In genomic region chr1:243495032-243495431, GRCh38 we compare ENCODE assay signal across 15 cellular contexts.
A peak's percentile ranks its signal among the peaks of the same experiment; 100 is the strongest.
DNase-seq lines count a peak whose midpoint lies in the region; ATAC-seq and TF ChIP-seq lines count a peak whose summit lies in the region.
"Had no signal": no experiment of that assay in that cellular context is flagged by ENCODE, and none has a peak within 500 bp of the region (broad histone marks: within the 10 kb centered on the region; RNA-seq: fewer than 3 reads in every experiment).

No MANE protein-coding gene starts in this region.

- H3K4me1 ChIP-seq in esophagus squamous epithelium: peaks cover 0 to 36% (median 11%) of the 10 kb centered on the region in 3 donors
- peaks cover 4 to 49% (median 14%) of the 10 kb centered on the region in 4 donors for H3K4me1 ChIP-seq in stomach

- peaks cover 0 to 42% (median 0%) of the 10 kb centered on the region in 3 donors for H3K36me3 ChIP-seq in esophagus squamous epithelium
- peaks cover 0 to 33% (median 29%) of the 10 kb centered on the region in 4 donors for H3K36me3 ChIP-seq in stomach

- H3K9me3 ChIP-seq in esophagus squamous epithelium (no peaks in the 10 kb centered on the region), stomach (no peaks in the 10 kb centered on the region)

- peaks cover 31% of the 10 kb centered on the region for H3K4me1 Mint-ChIP-seq in CD14-positive monocyte

- H3K27ac ChIP-seq in esophagus squamous epithelium (peak overlapping the region; percentile 60 to 92 (median 78)), stomach (peak overlapping the region in 4 of 5 donors; percentile 78 to 88 (median 88))
- H3K27ac ChIP-seq: C4-2B, parathyroid adenoma had no signal

- peaks cover 17 to 46% of the 10 kb centered on the region in 2 donors for H3K36me3 Mint-ChIP-seq in CD14-positive monocyte

- no peaks in the 10 kb centered on the region for H3K27me3 ChIP-seq in esophagus squamous epithelium
- no peaks in the 10 kb centered on the region for H3K27me3 ChIP-seq in stomach

- 79 to 80% methylated on average over 1 to 4 of the region's 14 CpGs for WGBS in esophagus squamous epithelium, 2 donors
- 93 to 96% (median 95%) methylated on average over 13 to 14 of the region's 14 CpGs for WGBS in stomach, 5 donors

- H3K4me3 ChIP-seq in NB4 (ENCODE audit: low read depth, low read length): no peak overlapping the region
- H3K4me3 ChIP-seq in esophagus squamous epithelium: no peak overlapping the region
- no peak overlapping the region for H3K4me3 ChIP-seq in stomach

- intact Hi-C loops in CD14-positive monocyte (cut with micrococcal nuclease): loop anchor here in 1 of 2 donors (10.0 kb wide), 1 partner anchor 140 kb away; no protein-coding TSS in a partner anchor
- intact Hi-C loops in esophagus squamous epithelium (cut with DNase I): no loop called here
- intact Hi-C loops in stomach (cut with DNase I; ENCODE audit: low total_unique reads): no loop called here

- DNase-seq in CD14-positive monocyte (ENCODE audit: low spot score): no peak
- peak; percentile 67 for DNase-seq in NB4 (ENCODE audit: low read depth)
- DNase-seq in esophagus squamous epithelium (lab: John Stamatoyannopoulos, UW): no peak
- no peak for DNase-seq in stomach
- no peak for DNase-seq in SKM-1 treated with dmso at 0.1 percent for 144 hours (lab: John Stamatoyannopoulos, UW; ENCODE audit: unreplicated experiment)
- DNase-seq in NCI-H2107 (lab: John Stamatoyannopoulos, UW): no peak
- DNase-seq: activated CD4-positive, alpha-beta T cell treated with anti-CD3 and anti-CD28 coated beads, Interleukin-2, amount 50 U/mL, for 4 hours; activated naive CD8-positive, alpha-beta T cell treated with anti-CD3 and anti-CD28 coated beads, Interleukin-2, amount 10 ng/mL, durations not matched to agents 7 days and 5 days; activated T-cell treated with anti-CD3 and anti-CD28 coated beads, Interleukin-2, amount 50 U/mL, for 72 hours; effector CD8-positive, alpha-beta T cell; NCI-H2081 treated with DMSO at 0.1 percent for 48 hours; stimulated activated naive CD4-positive, alpha-beta T cell had no signal

- peaks cover 0 to 3% (median 0%) of the 10 kb centered on the region in 7 donors for H3K9me3 Mint-ChIP-seq in CD14-positive monocyte
- H3K9me3 Mint-ChIP-seq: activated naive CD8-positive, alpha-beta T cell treated with anti-CD3 and anti-CD28 coated beads, Interleukin-2, amount 10 ng/mL, durations not matched to agents 7 days and 5 days; activated T-cell treated with anti-CD3 and anti-CD28 coated beads, Interleukin-2, amount 50 U/mL, for 72 hours had no signal

- no peak for ATAC-seq in HG03039 (IDR thresholded peaks at IDR 0.05; ENCODE audit: unreplicated experiment)
- ATAC-seq: activated T-cell treated with anti-CD3 and anti-CD28 coated beads, Interleukin-2, amount 50 U/mL, for 72 hours had no signal

- H3K27ac Mint-ChIP-seq in CD14-positive monocyte: peak overlapping the region; percentile 95 to 98 (median 98)
- H3K27ac Mint-ChIP-seq: activated naive CD8-positive, alpha-beta T cell treated with anti-CD3 and anti-CD28 coated beads, Interleukin-2, amount 10 ng/mL, durations not matched to agents 7 days and 5 days had no signal

- TF ChIP-seq POLR2A in NB4 (IDR thresholded peaks at IDR 0.05; ENCODE audit: extremely low read depth, insufficient read length) (no peak), esophagus squamous epithelium (IDR thresholded peaks at IDR 0.05) (no peak), stomach (IDR thresholded peaks at IDR 0.05) (no peak)

- H3K27me3 Mint-ChIP-seq in CD14-positive monocyte (ENCODE audit: low read depth in 3 of 3): no peaks in the 10 kb centered on the region
- H3K27me3 Mint-ChIP-seq: activated naive CD8-positive, alpha-beta T cell treated with anti-CD3 and anti-CD28 coated beads, Interleukin-2, amount 10 ng/mL, durations not matched to agents 7 days and 5 days had no signal

- no peak overlapping the region for H3K4me3 Mint-ChIP-seq in CD14-positive monocyte
- H3K4me3 Mint-ChIP-seq: activated naive CD8-positive, alpha-beta T cell treated with anti-CD3 and anti-CD28 coated beads, Interleukin-2, amount 10 ng/mL, durations not matched to agents 7 days and 5 days; activated T-cell treated with anti-CD3 and anti-CD28 coated beads, Interleukin-2, amount 50 U/mL, for 72 hours had no signal

- TF ChIP-seq CTCF in CD14-positive monocyte (IDR thresholded peaks at IDR 0.05) (no peak), NB4 (IDR thresholded peaks at IDR 0.05; ENCODE audit: low read depth, low read length) (no peak), esophagus squamous epithelium (IDR thresholded peaks at IDR 0.05) (no peak), stomach (IDR thresholded peaks at IDR 0.05) (no peak)

- TF ChIP-seq EP300 in stomach (IDR thresholded peaks at IDR 0.05): no peak
